13 cellular contexts compared by ENCODE assay signal in genomic region chr10:79378647-79379511, GRCh38. TPM values are rescaled to one million over a fixed set of nuclear protein-coding genes. Genes with fewer than 3 reads are reported as not detected.
A peak's percentile ranks its signal among the peaks of the same experiment; 100 is the strongest.
DNase-seq lines count a peak whose midpoint lies in the region; ATAC-seq, FAIRE-seq and TF ChIP-seq lines count a peak whose summit lies in the region.
"Had no signal": no experiment of that assay in that cellular context is flagged by ENCODE, and none has a peak within 500 bp of the region (broad histone marks: within the 10 kb centered on the region; RNA-seq: fewer than 3 reads in every experiment).

No MANE protein-coding gene starts in this region.

- no TSS peak for BruUV-seq in IMR-90 (replicated peaks; lab: Mats Ljungman, UMichigan)

- dilution Hi-C loops in IMR-90 (cut with HindIII; ENCODE audit: low sequenced_read_pairs, unreplicated experiment) = no loop called here

- H3K23ac ChIP-seq in IMR-90 (ENCODE audit: low read depth, low read length) = no peak overlapping the region

- peak overlapping the region; percentile 51 for H2AFZ ChIP-seq in IMR-90 (replicated peaks; ENCODE audit: low read length, poor library complexity)

- peaks cover 6% of the 10 kb centered on the region; the same call in 1 of the 2 replicates for H3K36me3 ChIP-seq in IMR-90 (ENCODE audit: control insufficient read depth, insufficient read depth, low read length)
- H3K36me3 ChIP-seq in lower lobe of right lung = no peaks in the 10 kb centered on the region
- H3K36me3 ChIP-seq in stomach smooth muscle (ENCODE audit: control insufficient read depth in 2 of 2, insufficient read depth in 2 of 2, low read length in 2 of 2) = peaks cover 0 to under 1% of the 10 kb centered on the region in 2 donors
- H3K36me3 ChIP-seq in small intestine (ENCODE audit: control insufficient read depth in 2 of 2, insufficient read depth in 2 of 2, low read length in 2 of 2) = no peaks in the 10 kb centered on the region
- H3K36me3 ChIP-seq: adrenal gland had no signal

- no peak for TF ChIP-seq CTCF in IMR-90 (conservative IDR thresholded peaks at IDR 0.05; ENCODE audit: low read depth, low read length)
- no peak for TF ChIP-seq CTCF in lower lobe of right lung (IDR thresholded peaks at IDR 0.05)

- H3K9ac ChIP-seq in IMR-90 (ENCODE audit: low read depth, low read length) (no peak overlapping the region), stomach smooth muscle (ENCODE audit: low read length in 2 of 2) (peak overlapping the region; percentile 42 to 53)
- H3K9ac ChIP-seq: BLaER1 treated with 17β-estradiol and CSF1 and Interleukin-3, amounts not matched to agents 10 nM and 100 nM had no signal

- POLR2A ChIA-PET in IMR-90 (lab: Charles Lee; ENCODE audit: unreplicated experiment) = no interaction called here

- H3K9me1 ChIP-seq in IMR-90 (ENCODE audit: insufficient read depth, low read length) = peaks cover 32% of the 10 kb centered on the region

- TF ChIP-seq POLR2A in IMR-90 (IDR thresholded peaks at IDR 0.05; ENCODE audit: low read depth, low read length) = no peak

- H3K14ac ChIP-seq in IMR-90 (replicated peaks; ENCODE audit: low read depth, low read length) = no peak overlapping the region; the same call in 1 of the 2 replicates

- H3K18ac ChIP-seq in IMR-90 (ENCODE audit: low read depth, low read length) = no peak overlapping the region

- CTCF ChIA-PET in IMR-90 (lab: Yijun Ruan, JAX) = no interaction called here

- in situ Hi-C loops in IMR-90 (cut with MboI; ENCODE audit: low sequenced_read_pairs) = loop anchor here (10.0 to 25.0 kb wide), 3 partner anchors 108 to 546 kb away; no protein-coding TSS in a partner anchor
- in situ Hi-C loops in G401 (cut with HindIII; ENCODE audit: low sequenced_read_pairs) = no loop called here

- no peak overlapping the region for H2BK20ac ChIP-seq in IMR-90 (ENCODE audit: low read depth, low read length)

- no peak overlapping the region for H4K5ac ChIP-seq in IMR-90 (ENCODE audit: low read depth, low read length)

- WGBS in IMR-90 (ENCODE audit: extremely low coverage in 2 of 2, insufficient read length in 1 of 2), 2 experiments = 98 to 100% methylated on average over 4 to 14 of the region's 22 CpGs
- 83 to 91% (median 89%) methylated on average over 22 of the region's 22 CpGs for WGBS in small intestine, 3 donors

- no peak for FAIRE-seq in small intestine (lab: Jason Lieb, UNC)
- FAIRE-seq: GM12892 had no signal

- H3K27me3 ChIP-seq in IMR-90 (ENCODE audit: control insufficient read depth, insufficient read depth, low read length) (no peaks in the 10 kb centered on the region), lower lobe of right lung (ENCODE audit: low read depth) (no peaks in the 10 kb centered on the region), stomach smooth muscle (ENCODE audit: control insufficient read depth in 1 of 2, insufficient read depth in 2 of 2, low read length in 2 of 2) (no peaks in the 10 kb centered on the region), small intestine (ENCODE audit: control insufficient read depth in 2 of 2, insufficient read depth in 2 of 2, low read length in 2 of 2) (no peaks in the 10 kb centered on the region)
- H3K27me3 ChIP-seq: adrenal gland; BLaER1 treated with 17β-estradiol and CSF1 and Interleukin-3, amounts not matched to agents 10 nM and 100 nM had no signal

- H2AK9ac ChIP-seq in IMR-90 (replicated peaks; ENCODE audit: low read depth, low read length, poor library complexity) = no peak overlapping the region

- H3K4ac ChIP-seq in IMR-90 (ENCODE audit: low read depth, low read length) = peak overlapping the region; percentile 53; the same call in 1 of the 2 replicates

- no peak overlapping the region for H3K4me2 ChIP-seq in IMR-90 (ENCODE audit: low read depth, low read length)
- H3K4me2 ChIP-seq: BLaER1 treated with 17β-estradiol and CSF1 and Interleukin-3, amounts not matched to agents 10 nM and 100 nM had no signal

- peak overlapping the region; percentile 43; the same call in 2 of the 3 replicates for H2BK15ac ChIP-seq in IMR-90 (ENCODE audit: low read depth, low read length)

- DNase-seq in IMR-90 (no peak), lower lobe of right lung (peak; percentile 34), AG20443 (ENCODE audit: low spot score) (no peak), small intestine (no peak), G401 (ENCODE audit: low spot score) (no peak), inferior parietal cortex (ENCODE audit: extremely low spot score) (no peak)
- DNase-seq: effector memory CD4-positive, alpha-beta T cell had no signal

- H3K27ac ChIP-seq in IMR-90 (ENCODE audit: insufficient read depth, low read length) = no peak overlapping the region
- H3K27ac ChIP-seq in cingulate gyrus (ENCODE audit: low read depth, low read length) = peak overlapping the region; percentile 32
- H3K27ac ChIP-seq in lower lobe of right lung = no peak overlapping the region
- H3K27ac ChIP-seq in stomach smooth muscle (ENCODE audit: low read length) = peak overlapping the region; percentile 99
- peak overlapping the region in 1 of 2 donors; percentile 26 for H3K27ac ChIP-seq in small intestine (ENCODE audit: low read depth in 1 of 2, low read length in 1 of 2)
- H3K27ac ChIP-seq: BLaER1 treated with 17β-estradiol and CSF1 and Interleukin-3, amounts not matched to agents 10 nM and 100 nM had no signal

- H3K56ac ChIP-seq in IMR-90 (ENCODE audit: extremely low read depth, insufficient read depth, low read length) = no peak overlapping the region

- H4K8ac ChIP-seq in IMR-90 (ENCODE audit: low read depth in 2 of 2, low read length in 2 of 2) = peak overlapping the region in 1 of 2 experiments; percentile 61; a peak in 1 of 4 replicates

- H3K79me1 ChIP-seq in IMR-90 (ENCODE audit: low read depth in 1 of 2, low read length in 2 of 2) = peaks cover 3 to 18% of the 10 kb centered on the region in 2 experiments; a peak in 1 of 4 replicates

- H3K4me3 ChIP-seq in IMR-90 (ENCODE audit: insufficient read depth, low read depth, low read length) = no peak overlapping the region
- no peak overlapping the region for H3K4me3 ChIP-seq in lower lobe of right lung
- H3K4me3 ChIP-seq in stomach smooth muscle (ENCODE audit: low read length in 2 of 2) = peak overlapping the region in 1 of 2 donors; percentile 52
- no peak overlapping the region for H3K4me3 ChIP-seq in small intestine (ENCODE audit: low read depth in 1 of 2, low read length in 2 of 2)
- H3K4me3 ChIP-seq: adrenal gland; BLaER1 treated with 17β-estradiol and CSF1 and Interleukin-3, amounts not matched to agents 10 nM and 100 nM had no signal

- H3K4me1 ChIP-seq in IMR-90 (ENCODE audit: control insufficient read depth, insufficient read depth, low read length) (peaks cover 39% of the 10 kb centered on the region), lower lobe of right lung (peaks cover 35% of the 10 kb centered on the region), stomach smooth muscle (ENCODE audit: control insufficient read depth, insufficient read depth, low read length) (peaks cover 54% of the 10 kb centered on the region), small intestine (ENCODE audit: control insufficient read depth in 2 of 2, insufficient read depth in 1 of 2, low read depth in 1 of 2, low read length in 1 of 2) (no peaks in the 10 kb centered on the region)

- no peak overlapping the region for H2BK5ac ChIP-seq in IMR-90 (ENCODE audit: low read depth, low read length, poor library complexity, severe bottlenecking)

- H2AK5ac ChIP-seq in IMR-90 (ENCODE audit: low read depth, low read length) = peak overlapping the region; percentile 87

- TF ChIP-seq RAD21 in IMR-90 (IDR thresholded peaks at IDR 0.05; ENCODE audit: low read length) = no peak

- H3K9me3 ChIP-seq in IMR-90 (ENCODE audit: control insufficient read depth, insufficient read depth, low read length) (no peaks in the 10 kb centered on the region), lower lobe of right lung (no peaks in the 10 kb centered on the region), stomach smooth muscle (ENCODE audit: control insufficient read depth in 2 of 2, low read length in 2 of 2) (no peaks in the 10 kb centered on the region), small intestine (ENCODE audit: control insufficient read depth, low read depth) (no peaks in the 10 kb centered on the region)
- H3K9me3 ChIP-seq: adrenal gland; BLaER1 treated with 17β-estradiol and CSF1 and Interleukin-3, amounts not matched to agents 10 nM and 100 nM had no signal

- no peaks in the 10 kb centered on the region for H4K20me1 ChIP-seq in IMR-90 (ENCODE audit: insufficient read depth, low read length)

- H2BK120ac ChIP-seq in IMR-90 (ENCODE audit: low read depth, low read length) = peak overlapping the region; percentile 38; the same call in 1 of the 2 replicates

- intact Hi-C loops in IMR-90 (cut with micrococcal nuclease) = loop anchor here (10.0 kb wide), 1 partner anchor 156 kb away; no protein-coding TSS in a partner anchor
- intact Hi-C loops in lower lobe of right lung (cut with DNase I) = loop anchor here (10.0 kb wide), 1 partner anchor 86 kb away; no protein-coding TSS in a partner anchor

- ATAC-seq in IMR-90 (ENCODE audit: low read depth) (no peak), lower lobe of right lung (no peak)
- ATAC-seq: left colon had no signal

- peak overlapping the region; percentile 22; the same call in 1 of the 2 replicates for H4K91ac ChIP-seq in IMR-90 (ENCODE audit: insufficient read depth, low read depth, low read length)

TF ChIP-seq in IMR-90, 13 proteins besides CTCF, POLR2A, EP300 and RAD21 (continues in another document):
- TF ChIP-seq MAZ (IDR thresholded peaks at IDR 0.05; ENCODE audit: borderline replicate concordance, low read depth, low read length) = no peak
- no peak for TF ChIP-seq ELK1 (IDR thresholded peaks at IDR 0.05; ENCODE audit: borderline replicate concordance, low read depth, low read length)
- no peak for TF ChIP-seq NFE2L2 (IDR thresholded peaks at IDR 0.05; ENCODE audit: low read depth, low read length)
- no peak for TF ChIP-seq BHLHE40 (IDR thresholded peaks at IDR 0.05; ENCODE audit: low read depth, low read length)
- TF ChIP-seq CEBPB (IDR thresholded peaks at IDR 0.05; ENCODE audit: low read depth, low read length) = no peak

RNA-seq across cellular contexts. Expression of gene PPIF, which starts 31.6 kb away (rescaled TPM):
- 29.2 and 29.7 TPM in 2 replicates for total RNA-seq in IMR-90 (2012; rRNA removed)
- polyA plus RNA-seq in IMR-90 (2012; rRNA removed) = 127 and 130 TPM in 2 replicates
- 113 and 150 TPM in 2 replicates for polyA plus RNA-seq in IMR-90 (2012; cell fraction: cytosol; rRNA removed)
- polyA plus RNA-seq in IMR-90 (2012; cell fraction: nucleus; rRNA removed; ENCODE audit: low replicate concordance) = 205 and 248 TPM in 2 replicates
- 28.5 TPM for total RNA-seq in lower lobe of right lung
- 10 to 100 TPM; 35.3 to 71.5 (median 42.7) TPM for polyA plus RNA-seq in small intestine
- 58.4 and 66.1 TPM in 2 replicates for total RNA-seq in G401 (2014; rRNA removed; shearing (Covaris generic))

Comparison
In these comparisons a context has a peak if more than half of its experiments do, and no peak if none do; other contexts are left out.
1. H3K27ac ChIP-seq: peak in cingulate gyrus (single experiment) and stomach smooth muscle (single experiment); none in IMR-90 (single experiment) and lower lobe of right lung (single experiment).